ENCODE assay signal across 11 cellular contexts in the genomic region with DNA sequence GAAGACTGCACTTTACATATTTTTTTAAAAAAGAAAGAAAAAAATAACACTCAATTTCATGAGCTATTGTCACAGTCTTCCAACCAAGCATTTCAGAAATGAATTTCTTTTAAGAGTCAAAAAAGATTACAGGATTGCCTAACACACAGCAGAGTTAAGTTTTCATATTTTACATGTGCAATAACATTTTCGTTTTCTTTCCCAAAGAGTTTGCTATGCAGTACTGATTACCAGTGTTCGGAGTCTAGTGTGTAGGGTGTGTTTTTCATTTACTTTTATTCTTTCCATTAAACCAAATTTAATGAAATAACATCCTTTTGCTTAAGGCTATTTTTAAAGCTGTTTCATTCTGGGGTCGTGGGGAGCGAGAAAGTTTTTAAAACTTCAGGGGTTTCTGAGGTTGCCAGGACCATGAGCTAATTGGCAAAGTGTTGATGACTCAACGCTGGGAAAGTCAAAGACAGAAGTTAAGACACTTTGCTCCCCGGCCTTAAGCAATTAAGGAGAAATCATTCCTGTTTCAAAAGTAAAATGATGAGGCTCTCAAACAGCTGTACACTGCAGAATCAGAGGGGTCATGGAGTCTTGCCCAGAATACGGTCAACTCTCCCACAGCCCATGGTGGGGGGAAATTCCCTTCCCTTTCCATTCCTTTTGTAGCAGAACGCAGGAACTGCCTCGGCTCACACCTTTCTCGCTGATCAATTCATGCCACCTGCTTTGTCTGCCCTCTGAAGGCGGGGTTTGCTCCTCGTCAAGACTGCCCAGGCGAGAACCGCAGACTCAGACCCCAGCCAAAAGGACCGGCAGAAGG. TPM values are rescaled to one million over a fixed set of nuclear protein-coding genes. Genes with fewer than 3 reads are reported as not detected.
A peak's percentile ranks its signal among the peaks of the same experiment; 100 is the strongest.
DNase-seq lines count a peak whose midpoint lies in the region; ATAC-seq, FAIRE-seq and TF ChIP-seq lines count a peak whose summit lies in the region.
"Had no signal": no experiment of that assay in that cellular context is flagged by ENCODE, and none has a peak within 500 bp of the region (broad histone marks: within the 10 kb centered on the region; RNA-seq: fewer than 3 reads in every experiment).

No MANE protein-coding gene starts in this region.

- no peaks in the 10 kb centered on the region for H3K9me3 Mint-ChIP-seq in astrocyte (ENCODE audit: unreplicated experiment)
- H3K9me3 Mint-ChIP-seq in T-helper 2 cell treated with Interferon-gamma antibody and Interleukin-4, amounts not matched to agents 5 μg/mL and 100 μg/mL, for 36 hours, result no peaks in the 10 kb centered on the region

- no peaks in the 10 kb centered on the region for H3K36me3 ChIP-seq in H7 (replicated peaks; ENCODE audit: control insufficient read depth, insufficient read depth, low read length)
- H3K36me3 ChIP-seq in astrocyte (ENCODE audit: insufficient read depth, low read length), result peaks cover 13% of the 10 kb centered on the region
- H3K36me3 ChIP-seq in right atrium auricular region, result no peaks in the 10 kb centered on the region
- H3K36me3 ChIP-seq in skeletal muscle tissue (ENCODE audit: control insufficient read depth in 3 of 3, insufficient read depth in 3 of 3, low read length in 3 of 3), result peaks cover 9 to 14% (median 10%) of the 10 kb centered on the region in 3 donors
- H3K36me3 ChIP-seq: neutrophil had no signal

- H3K27ac ChIP-seq in astrocyte (ENCODE audit: low read depth, low read length) (peak overlapping the region; percentile 68), right atrium auricular region (peak overlapping the region; percentile 57 to 73), skeletal muscle tissue (ENCODE audit: low read depth, low read length) (peak overlapping the region; percentile 8)
- H3K27ac ChIP-seq: neutrophil had no signal

- peaks cover 9% of the 10 kb centered on the region for H3K36me3 Mint-ChIP-seq in astrocyte (ENCODE audit: low read depth, unreplicated experiment)
- H3K36me3 Mint-ChIP-seq in T-helper 2 cell treated with Interferon-gamma antibody and Interleukin-4, amounts not matched to agents 5 μg/mL and 100 μg/mL, for 36 hours (ENCODE audit: low read depth), result no peaks in the 10 kb centered on the region

- no peak overlapping the region for H2AFZ ChIP-seq in astrocyte (ENCODE audit: low read depth, low read length)

- H3K4me3 ChIP-seq in H7 (ENCODE audit: insufficient read depth, low read depth, low read length), result no peak overlapping the region
- H3K4me3 ChIP-seq in astrocyte (ENCODE audit: insufficient read depth, low read depth, low read length), result no peak overlapping the region
- H3K4me3 ChIP-seq in right atrium auricular region, result no peak overlapping the region
- H3K4me3 ChIP-seq in skeletal muscle tissue (ENCODE audit: low read length in 3 of 3), result no peak overlapping the region

- peak overlapping the region; percentile 73 for H3K4me2 ChIP-seq in astrocyte (ENCODE audit: low read length)

- DNase-seq in H7 (peak; percentile 77), astrocyte (ENCODE audit: low read depth) (peak; percentile 89), right atrium auricular region (ENCODE audit: low spot score) (no peak), amniotic stem cell (lab: John Stamatoyannopoulos, UW) (no peak), DMS79 treated with DMSO at 0.1 percent for 48 hours (lab: John Stamatoyannopoulos, UW) (no peak)
- no peak for DNase-seq in T-helper 2 cell treated with Interferon-gamma antibody and Interleukin-4, amounts not matched to agents 5 μg/mL and 100 μg/mL, for 36 hours (ENCODE audit: low spot score)
- DNase-seq: activated CD4-positive, CD25-positive, alpha-beta regulatory T cell treated with anti-CD3 and anti-CD28 coated beads, Interleukin-2, amount 50 U/mL, for 72 hours; NCI-H2171 treated with DMSO at 0.1 percent for 48 hours had no signal

- no peak for TF ChIP-seq CTCF in astrocyte (IDR thresholded peaks at IDR 0.05; ENCODE audit: insufficient read depth, low read depth, low read length)
- no peak for TF ChIP-seq CTCF in right atrium auricular region (IDR thresholded peaks at IDR 0.05)

- H3K4me1 ChIP-seq in astrocyte (ENCODE audit: insufficient read depth, low read length), result peaks cover 42% of the 10 kb centered on the region
- H3K4me1 ChIP-seq in right atrium auricular region, result peaks cover 0 to 37% of the 10 kb centered on the region in 2 donors
- H3K4me1 ChIP-seq in skeletal muscle tissue (ENCODE audit: control insufficient read depth in 3 of 3, insufficient read depth in 3 of 3, low read length in 3 of 3), result peaks cover 19 to 29% (median 25%) of the 10 kb centered on the region in 3 donors

- peaks cover 66% of the 10 kb centered on the region for H4K20me1 ChIP-seq in astrocyte (ENCODE audit: insufficient read depth, low read length)

- H3K4me1 Mint-ChIP-seq in astrocyte (ENCODE audit: low read depth, unreplicated experiment), result peaks cover 75% of the 10 kb centered on the region
- H3K4me1 Mint-ChIP-seq in T-helper 2 cell treated with Interferon-gamma antibody and Interleukin-4, amounts not matched to agents 5 μg/mL and 100 μg/mL, for 36 hours (ENCODE audit: low read depth), result no peaks in the 10 kb centered on the region

- ATAC-seq in GM18858 (IDR thresholded peaks at IDR 0.05; ENCODE audit: unreplicated experiment), result no peak

- no peak overlapping the region for H3K4me3 Mint-ChIP-seq in astrocyte (ENCODE audit: unreplicated experiment)
- no peak overlapping the region for H3K4me3 Mint-ChIP-seq in T-helper 2 cell treated with Interferon-gamma antibody and Interleukin-4, amounts not matched to agents 5 μg/mL and 100 μg/mL, for 36 hours

- peak overlapping the region; percentile 73 for H3K9ac ChIP-seq in astrocyte (ENCODE audit: low read length)
- peak overlapping the region; percentile 11 to 64 (median 30) for H3K9ac ChIP-seq in skeletal muscle tissue (ENCODE audit: low read depth in 1 of 3, low read length in 3 of 3)

- H3K27ac Mint-ChIP-seq in astrocyte (ENCODE audit: unreplicated experiment), result peak overlapping the region; percentile 88
- H3K27ac Mint-ChIP-seq in T-helper 2 cell treated with Interferon-gamma antibody and Interleukin-4, amounts not matched to agents 5 μg/mL and 100 μg/mL, for 36 hours, result no peak overlapping the region

- H3K27me3 ChIP-seq in H7 (ENCODE audit: control insufficient read depth, insufficient read depth, low read length), result no peaks in the 10 kb centered on the region; the same call in 1 of the 2 replicates
- no peaks in the 10 kb centered on the region for H3K27me3 ChIP-seq in astrocyte (ENCODE audit: insufficient read depth, low read length)
- H3K27me3 ChIP-seq in right atrium auricular region, result no peaks in the 10 kb centered on the region
- no peaks in the 10 kb centered on the region for H3K27me3 ChIP-seq in skeletal muscle tissue (ENCODE audit: control insufficient read depth in 3 of 3, insufficient read depth in 3 of 3, low read length in 3 of 3)

- H3K27me3 Mint-ChIP-seq in astrocyte (ENCODE audit: low read depth, unreplicated experiment), result peaks cover under 1% of the 10 kb centered on the region
- H3K27me3 Mint-ChIP-seq in T-helper 2 cell treated with Interferon-gamma antibody and Interleukin-4, amounts not matched to agents 5 μg/mL and 100 μg/mL, for 36 hours (ENCODE audit: low read depth), result peaks cover 5% of the 10 kb centered on the region

- FAIRE-seq in astrocyte (lab: Jason Lieb, UNC), result no peak

- peaks cover 27% of the 10 kb centered on the region for H3K79me2 ChIP-seq in astrocyte (ENCODE audit: insufficient read depth, low read length)

- H3K9me3 ChIP-seq in astrocyte (ENCODE audit: insufficient read depth, low read depth, low read length), result no peaks in the 10 kb centered on the region
- H3K9me3 ChIP-seq in right atrium auricular region, result no peaks in the 10 kb centered on the region
- H3K9me3 ChIP-seq in skeletal muscle tissue (ENCODE audit: control insufficient read depth in 3 of 3, low read length in 3 of 3), result no peaks in the 10 kb centered on the region
- H3K9me3 ChIP-seq: neutrophil had no signal

RNA-seq across cellular contexts. Expression of a gene that starts 53.0 kb away (rescaled TPM):
- total RNA-seq in H7 (2014; rRNA removed; shearing (Covaris generic)), result 22.1 and 26.4 TPM in 2 replicates
- 98.6 and 110 TPM in 2 replicates for total RNA-seq in astrocyte
- 10 to 100 TPM; 13.0 to 14.3 TPM for total RNA-seq in right atrium auricular region
- 2.6 TPM for total RNA-seq in skeletal muscle tissue

Comparison
In these comparisons a context has a peak if more than half of its experiments do, and no peak if none do; other contexts are left out.
1. DNase-seq: peak in H7 (single experiment) and astrocyte (single experiment); none in right atrium auricular region (single experiment), amniotic stem cell (single experiment), T-helper 2 cell treated with Interferon-gamma antibody and Interleukin-4, amounts not matched to agents 5 μg/mL and 100 μg/mL, for 36 hours (single experiment) and DMS79 treated with DMSO at 0.1 percent for 48 hours (single experiment).
2. H3K27ac ChIP-seq: peak in every context shown above with its lines; median percentile 68 in astrocyte; 65 in right atrium auricular region; 8 in skeletal muscle tissue.